In genomic region chr5:150672237-150672883, GRCh38 we compare ENCODE assay signal across 1 cellular context.
TF ChIP-seq lines count a peak whose summit lies in the region.

No MANE protein-coding gene starts in this region.

TF ChIP-seq in GM23338, 12 proteins besides CTCF, POLR2A, EP300 and RAD21 (continued from another document):
- TF ChIP-seq ZNF462 (CRISPR knock-in tag; IDR thresholded peaks at IDR 0.05) (no peak), REST (IDR thresholded peaks at IDR 0.05; ENCODE audit: unreplicated experiment) (no peak), ZNF114 (CRISPR knock-in tag; IDR thresholded peaks at IDR 0.05) (no peak), ETS1 (IDR thresholded peaks at IDR 0.05) (0 out of 2 replicates have a peak, but pooled peaks have one; percentile 24), JUNB (IDR thresholded peaks at IDR 0.05; ENCODE audit: unreplicated experiment) (no peak), POLR2AphosphoS5 (IDR thresholded peaks at IDR 0.05; ENCODE audit: low read depth) (peak; percentile 66), EZH2phosphoT487 (IDR thresholded peaks at IDR 0.05; ENCODE audit: unreplicated experiment) (no peak), EZH2 (IDR thresholded peaks at IDR 0.05; ENCODE audit: low read depth, unreplicated experiment) (no peak), CREB1 (CRISPR knock-in tag; IDR thresholded peaks at IDR 0.05; ENCODE audit: low read depth) (peak; percentile 40; the same call in 1 of the 2 replicates)
